2 cellular contexts compared by ENCODE assay signal in the genomic region with DNA sequence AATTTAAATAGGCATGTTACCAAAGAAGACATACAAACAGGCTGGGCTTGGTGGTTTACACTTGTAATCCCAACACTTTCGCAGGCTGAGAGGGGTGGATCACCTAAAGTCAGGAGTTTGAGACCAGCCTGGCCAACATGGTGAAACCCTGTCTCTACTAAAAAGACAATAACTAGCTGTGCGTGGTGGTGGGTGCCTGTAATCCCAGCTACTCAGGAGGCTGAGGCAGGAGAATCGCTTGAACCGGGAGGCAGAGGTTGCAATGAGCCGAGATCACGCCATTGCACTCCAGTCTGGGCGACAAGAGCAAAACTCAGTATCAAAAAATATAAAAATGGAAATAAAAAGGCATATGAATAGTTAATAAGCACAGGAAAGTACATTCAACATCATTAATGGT. TPM values are rescaled to one million over a fixed set of nuclear protein-coding genes. Genes with fewer than 3 reads are reported as not detected.
"Had no signal": no experiment of that assay in that cellular context is flagged by ENCODE, and none has a peak within 500 bp of the region (broad histone marks: within the 10 kb centered on the region; RNA-seq: fewer than 3 reads in every experiment).

No MANE protein-coding gene starts in this region.

RNA-seq across cellular contexts. Expression of gene WDFY4, which starts 37.6 kb away (rescaled TPM):
- total RNA-seq: HepG2, IMR-90 had no signal
